In genomic region chr17:66567234-66568170, GRCh38 we compare ENCODE assay signal across 8 cellular contexts.
DNase-seq lines count a peak whose midpoint lies in the region; ATAC-seq, FAIRE-seq and TF ChIP-seq lines count a peak whose summit lies in the region.

No MANE protein-coding gene starts in this region.

- H3K27me3 ChIP-seq in GM06990 (replicated peaks; ENCODE audit: control insufficient read depth, insufficient read depth, low read length) = no peaks in the 10 kb centered on the region
- no peaks in the 10 kb centered on the region for H3K27me3 ChIP-seq in HepG2 (ENCODE audit: control insufficient read depth in 1 of 2, insufficient read depth in 2 of 2, low read length in 2 of 2)

- H3K9me3 Mint-ChIP-seq in activated CD4-positive, alpha-beta T cell treated with anti-CD3 and anti-CD28 coated beads for 36 hours (ENCODE audit: low read depth) = no peaks in the 10 kb centered on the region

- BruUV-seq in HepG2 (replicated peaks; lab: Mats Ljungman, UMichigan) = TSS peak; percentile 8

- no peak overlapping the region for H3K4me2 ChIP-seq in HepG2 (ENCODE audit: low read depth, low read length)

- peaks cover 40% of the 10 kb centered on the region for H3K4me1 Mint-ChIP-seq in activated CD4-positive, alpha-beta T cell treated with anti-CD3 and anti-CD28 coated beads for 36 hours

- TF ChIP-seq CTCF in GM06990 (IDR thresholded peaks at IDR 0.05; ENCODE audit: insufficient read depth, low read length, poor library complexity, severe bottlenecking) (peak; percentile 86), choroid plexus epithelial cell (conservative IDR thresholded peaks at IDR 0.05; ENCODE audit: low read depth, low read length) (peak; percentile 98), HepG2 (CRISPR knock-in tag; IDR thresholded peaks at IDR 0.05) (peak; percentile 96)

- peaks cover 3% of the 10 kb centered on the region for H3K79me2 ChIP-seq in HepG2 (ENCODE audit: insufficient read depth, low read length)

- peak; percentile 82 for FAIRE-seq in HepG2 (lab: Jason Lieb, UNC)

- no peaks in the 10 kb centered on the region for H4K20me1 ChIP-seq in HepG2 (ENCODE audit: insufficient read depth, low read length)

- H3K4me1 ChIP-seq in HepG2 (ENCODE audit: insufficient read depth, low read length) = peaks cover 15% of the 10 kb centered on the region

- TF ChIP-seq POLR2A in HepG2 (IDR thresholded peaks at IDR 0.05; ENCODE audit: insufficient read depth in 1 of 2, low read depth in 2 of 2, low read length in 2 of 2) = no peak

- H3K9me3 ChIP-seq in HepG2 (ENCODE audit: low read length) = no peaks in the 10 kb centered on the region

- ATAC-seq in activated CD4-positive, alpha-beta T cell treated with anti-CD3 and anti-CD28 coated beads for 36 hours = peak; percentile 88
- ATAC-seq in HepG2 (peak; percentile 96), GM18519 (IDR thresholded peaks at IDR 0.05; ENCODE audit: low FRiP score, unreplicated experiment) (no peak)

- TF ChIP-seq EP300 in HepG2 (IDR thresholded peaks at IDR 0.05; ENCODE audit: low read depth in 2 of 2, low read length in 2 of 2) = peak in 1 of 2 experiments; percentile 54; a peak in 1 of 4 replicates
- no peak for TF ChIP-seq EP300 in HepG2 (CRISPR knock-in tag; IDR thresholded peaks at IDR 0.05; ENCODE audit: borderline replicate concordance)

- WGBS in HepG2 (ENCODE audit: low lambda C conversion rate) = 86% methylated on average over 11 of the region's 15 CpGs

- intact Hi-C loops in activated CD4-positive, alpha-beta T cell treated with anti-CD3 and anti-CD28 coated beads for 36 hours (cut with DNase I, micrococcal nuclease) = loop anchor here (1.0 to 10.0 kb wide), 11 partner anchors 101 to 367 kb away; partner anchors contain the start of gene PRKCA (in 1 of the 2)
- intact Hi-C loops in HepG2 (cut with micrococcal nuclease; ENCODE audit: unreplicated experiment) = loop anchor here (1.0 kb wide), 2 partner anchors 312 to 367 kb away; no protein-coding TSS in a partner anchor

- H3K27me3 Mint-ChIP-seq in activated CD4-positive, alpha-beta T cell treated with anti-CD3 and anti-CD28 coated beads for 36 hours = no peaks in the 10 kb centered on the region

- CTCF ChIA-PET in HEK293T (lab: Yijun Ruan, JAX) = interaction anchor here (0.6 to 1.4 kb wide), 8 partner anchors 10 to 312 kb away, joined by 3 to 8 read pairs (median 3); no protein-coding TSS in a partner anchor
- CTCF ChIA-PET in activated CD4-positive, alpha-beta T cell treated with anti-CD3 and anti-CD28 coated beads for 36 hours (lab: Charles Lee) = interaction anchor here (0.5 to 3.3 kb wide), 32 partner anchors 9 to 366 kb away, joined by 3 to 22 read pairs (median 4); no protein-coding TSS in a partner anchor
- CTCF ChIA-PET in HepG2 (lab: Yijun Ruan, JAX; ENCODE audit: low intra/inter-chr PET ratio, low total read pairs) = interaction anchor here (0.7 to 3.2 kb wide), 6 partner anchors 127 to 367 kb away, joined by 3 to 33 read pairs (median 4); no protein-coding TSS in a partner anchor

- no peak overlapping the region for H3K4me3 Mint-ChIP-seq in activated CD4-positive, alpha-beta T cell treated with anti-CD3 and anti-CD28 coated beads for 36 hours

- peak; percentile 98 for TF ChIP-seq RAD21 in HepG2 (CRISPR knock-in tag; IDR thresholded peaks at IDR 0.05)

- in situ Hi-C loops in HepG2 (cut with HindIII; ENCODE audit: extremely low pct_ligation_motif_present, low pct_unique_long_range_greater_than_20kb) = loop anchor here (5.0 kb wide), 2 partner anchors 310 to 365 kb away; no protein-coding TSS in a partner anchor

- H3K36me3 ChIP-seq in GM06990 (ENCODE audit: control insufficient read depth, insufficient read depth, low read length) (no peaks in the 10 kb centered on the region), HepG2 (replicated peaks in 1 of 2; ENCODE audit: control insufficient read depth in 1 of 2, insufficient read depth in 2 of 2, low read length in 2 of 2) (no peaks in the 10 kb centered on the region; a peak in 1 of 5 replicates)

- peak overlapping the region; percentile 31 for H3K27ac Mint-ChIP-seq in activated CD4-positive, alpha-beta T cell treated with anti-CD3 and anti-CD28 coated beads for 36 hours

- H3K36me3 Mint-ChIP-seq in activated CD4-positive, alpha-beta T cell treated with anti-CD3 and anti-CD28 coated beads for 36 hours (ENCODE audit: low read depth) = peaks cover 10% of the 10 kb centered on the region

- DNase-seq in GM06990 (ENCODE audit: extremely low read depth, insufficient read length) (peak; percentile 28), HEK293T (ENCODE audit: extremely low spot score) (peak; percentile 75), NCI-H187 treated with DMSO at 0.1 percent for 48 hours (lab: John Stamatoyannopoulos, UW) (peak; percentile 37), choroid plexus epithelial cell (ENCODE audit: low read depth) (peak; percentile 92), HepG2 (ENCODE audit: low spot score) (peak; percentile 73)
- DNase-seq in activated CD4-positive, alpha-beta T cell treated with anti-CD3 and anti-CD28 coated beads for 36 hours = peak; percentile 90
- peak; percentile 67 to 79 (median 72) for DNase-seq in stimulated activated CD4-positive, alpha-beta T cell treated with anti-CD3 and anti-CD28 coated beads, TNF-alpha, amount 100 ng/mL, for 4 hours (ENCODE audit: low read depth in 3 of 3)

- H2AFZ ChIP-seq in HepG2 (ENCODE audit: low read length) = no peak overlapping the region

- POLR2A ChIA-PET in HEK293T (lab: Yijun Ruan, JAX) = no interaction called here
- POLR2A ChIA-PET in activated CD4-positive, alpha-beta T cell treated with anti-CD3 and anti-CD28 coated beads for 36 hours (lab: Charles Lee) = interaction anchor here (0.6 kb wide), 1 partner anchor 170 kb away, joined by 4 read pairs; no protein-coding TSS in a partner anchor
- POLR2A ChIA-PET in HepG2 (lab: Yijun Ruan, JAX) = interaction anchor here (0.7 to 0.9 kb wide), 2 partner anchors 264 to 338 kb away, joined by 3 read pairs; partner anchors contain the start of gene APOH

- no peak overlapping the region for H3K27ac ChIP-seq in HepG2 (ENCODE audit: extremely low read length, insufficient read depth, low read length)

- no peak overlapping the region for H3K9ac ChIP-seq in HepG2 (ENCODE audit: insufficient read depth, low read depth, low read length)

- H3K4me3 ChIP-seq in GM06990 (replicated peaks; ENCODE audit: low read depth, low read length) (no peak overlapping the region), choroid plexus epithelial cell (ENCODE audit: low read depth, low read length) (no peak overlapping the region), HepG2 (replicated peaks in 1 of 3; ENCODE audit: insufficient read depth in 1 of 3, low read depth in 2 of 3, low read length in 3 of 3) (no peak overlapping the region)

TF ChIP-seq in HEK293T, 16 proteins besides CTCF, POLR2A, EP300 and RAD21:
- TF ChIP-seq ELF4 (IDR thresholded peaks at IDR 0.05) = no peak
- no peak for TF ChIP-seq SP1 (IDR thresholded peaks at IDR 0.05)
- TF ChIP-seq FOXK2 (IDR thresholded peaks at IDR 0.05) = no peak
- no peak for TF ChIP-seq BHLHE40 (IDR thresholded peaks at IDR 0.05; ENCODE audit: borderline replicate concordance)
- peak; percentile 70 for TF ChIP-seq L3MBTL2 (conservative IDR thresholded peaks at IDR 0.05)
- no peak for TF ChIP-seq NFRKB (IDR thresholded peaks at IDR 0.05)
TF ChIP-seq in HEK293T: peak in this region for 1.

TF ChIP-seq in HepG2, 621 proteins besides CTCF, POLR2A, EP300 and RAD21 (continues in another document):
- no peak for TF ChIP-seq HNF1A (IDR thresholded peaks at IDR 0.05; ENCODE audit: low read depth)
- no peak for TF ChIP-seq HNF1A (CRISPR knock-in tag; IDR thresholded peaks at IDR 0.05; ENCODE audit: borderline replicate concordance)
- TF ChIP-seq BCL6 (CRISPR knock-in tag; IDR thresholded peaks at IDR 0.05) = peak; percentile 25; the same call in 1 of the 2 replicates
- TF ChIP-seq MZF1 (CRISPR knock-in tag; IDR thresholded peaks at IDR 0.05; ENCODE audit: borderline replicate concordance) = no peak
- peak; percentile 74 for TF ChIP-seq KDM2A (CRISPR knock-in tag; IDR thresholded peaks at IDR 0.05; ENCODE audit: borderline replicate concordance, low read depth)
- no peak for TF ChIP-seq ZNF850 (CRISPR knock-in tag; conservative IDR thresholded peaks at IDR 0.05)

Comparison
In these comparisons a context has a peak if more than half of its experiments do, and no peak if none do; other contexts are left out.
1. DNase-seq: peak in every context shown above with its lines; median percentile 92 in choroid plexus epithelial cell; 90 in activated CD4-positive, alpha-beta T cell treated with anti-CD3 and anti-CD28 coated beads for 36 hours; 75 in HEK293T; 73 in HepG2; 72 in stimulated activated CD4-positive, alpha-beta T cell treated with anti-CD3 and anti-CD28 coated beads, TNF-alpha, amount 100 ng/mL, for 4 hours; 37 in NCI-H187 treated with DMSO at 0.1 percent for 48 hours; 28 in GM06990.